In genomic region chr1:110533230-110533629, GRCh38 we compare ENCODE assay signal across 17 cellular contexts.
A peak's percentile ranks its signal among the peaks of the same experiment; 100 is the strongest.
DNase-seq lines count a peak whose midpoint lies in the region; TF ChIP-seq lines count a peak whose summit lies in the region.
"Had no signal": no experiment of that assay in that cellular context is flagged by ENCODE, and none has a peak within 500 bp of the region (broad histone marks: within the 10 kb centered on the region; RNA-seq: fewer than 3 reads in every experiment).

No MANE protein-coding gene starts in this region.

- POLR2A ChIA-PET in GM10248 (lab: Yijun Ruan, JAX): no interaction called here

- peak; percentile 29 for DNase-seq in COR-L47 (lab: John Stamatoyannopoulos, UW)
- DNase-seq in GM10248 (ENCODE audit: extremely low spot score): no peak
- peak; percentile 25 for DNase-seq in NCI-H2029 (lab: John Stamatoyannopoulos, UW)
- DNase-seq in foreskin fibroblast: no peak
- no peak for DNase-seq in GM20000 (ENCODE audit: low spot score)
- no peak for DNase-seq in activated effector memory CD4-positive, alpha-beta T cell treated with anti-CD3 and anti-CD28 coated beads, Interleukin-2, amount 50 U/mL, for 16 hours
- DNase-seq: DMS153, EL, HFFc6, KG1, NCI-H1694, NCI-H2107, NCI-H446, NCI-H82, Peyer's patch, Right ventricle myocardium superior had no signal

- H3K4me2 ChIP-seq in OCI-LY3 (ENCODE audit: low read length): no peak overlapping the region

- H3K4me3 ChIP-seq in OCI-LY3 (ENCODE audit: low read length) (no peak overlapping the region), foreskin fibroblast (ENCODE audit: low read depth in 1 of 2, low read length in 2 of 2) (no peak overlapping the region)
- H3K4me3 ChIP-seq: Peyer's patch had no signal

- no peaks in the 10 kb centered on the region for H3K9me3 ChIP-seq in OCI-LY3 (ENCODE audit: insufficient read depth, low read length)
- H3K9me3 ChIP-seq: Peyer's patch had no signal

- no peak overlapping the region for H3K27ac ChIP-seq in OCI-LY3 (ENCODE audit: low read length)
- H3K27ac ChIP-seq: Peyer's patch had no signal

- H3K79me2 ChIP-seq in OCI-LY3 (ENCODE audit: low read length): no peaks in the 10 kb centered on the region

- H3K27me3 ChIP-seq in OCI-LY3 (ENCODE audit: low read depth, low read length): peaks cover 3% of the 10 kb centered on the region; the same call in 1 of the 2 replicates
- H3K27me3 ChIP-seq: Peyer's patch had no signal

- no peaks in the 10 kb centered on the region for H4K20me1 ChIP-seq in OCI-LY3 (ENCODE audit: insufficient read depth, low read length)

- H2AFZ ChIP-seq in OCI-LY3 (ENCODE audit: low read depth, low read length): no peak overlapping the region

- no peak overlapping the region for H3K9ac ChIP-seq in OCI-LY3 (ENCODE audit: low read length)

- TF ChIP-seq CTCF in GM10248 (IDR thresholded peaks at IDR 0.05; ENCODE audit: control extremely low read depth, extremely low read depth, low read depth, missing control alignments): peak; percentile 8
- peak; percentile 20 for TF ChIP-seq CTCF in OCI-LY3 (IDR thresholded peaks at IDR 0.05; ENCODE audit: low read depth, low read length)
- no peak for TF ChIP-seq CTCF in foreskin fibroblast (IDR thresholded peaks at IDR 0.05; ENCODE audit: low read depth, low read length)
- TF ChIP-seq CTCF in GM20000 (IDR thresholded peaks at IDR 0.05; ENCODE audit: extremely low read depth, missing control alignments): no peak

- H3K36me3 ChIP-seq in OCI-LY3 (replicated peaks; ENCODE audit: low read depth, low read length): no peaks in the 10 kb centered on the region
- H3K36me3 ChIP-seq: Peyer's patch had no signal

- no peaks in the 10 kb centered on the region for H3K4me1 ChIP-seq in OCI-LY3 (ENCODE audit: low read length)
- H3K4me1 ChIP-seq: Peyer's patch had no signal

- CTCF ChIA-PET in GM10248 (lab: Yijun Ruan, JAX): interaction anchor here (0.7 to 3.9 kb wide), 8 partner anchors 9 to 86 kb away, joined by 3 to 15 read pairs (median 4); no protein-coding TSS in a partner anchor

Comparison
In these comparisons a context has a peak if more than half of its experiments do, and no peak if none do; other contexts are left out.
1. DNase-seq: peak in COR-L47 (single experiment) and NCI-H2029 (single experiment); none in GM10248 (single experiment), foreskin fibroblast (0 of 2), GM20000 (single experiment) and activated effector memory CD4-positive, alpha-beta T cell treated with anti-CD3 and anti-CD28 coated beads, Interleukin-2, amount 50 U/mL, for 16 hours (single experiment).
2. CTCF ChIP-seq: peak in GM10248 (single experiment) and OCI-LY3 (single experiment); none in foreskin fibroblast (single experiment) and GM20000 (single experiment).